1 cellular context compared by ENCODE assay signal in genomic region chr14:91279354-91279753, GRCh38.
TF ChIP-seq lines count a peak whose summit lies in the region.

No MANE protein-coding gene starts in this region.

TF ChIP-seq in GM23338, 12 proteins besides CTCF, POLR2A, EP300 and RAD21 (continued from another document):
- no peak for TF ChIP-seq ZNF462 (CRISPR knock-in tag; IDR thresholded peaks at IDR 0.05)
- no peak for TF ChIP-seq POLR2AphosphoS5 (IDR thresholded peaks at IDR 0.05; ENCODE audit: low read depth)
- no peak for TF ChIP-seq ZNF114 (CRISPR knock-in tag; IDR thresholded peaks at IDR 0.05)
- no peak for TF ChIP-seq REST (IDR thresholded peaks at IDR 0.05; ENCODE audit: unreplicated experiment)
